ENCODE assay signal across 21 cellular contexts in the genomic region with DNA sequence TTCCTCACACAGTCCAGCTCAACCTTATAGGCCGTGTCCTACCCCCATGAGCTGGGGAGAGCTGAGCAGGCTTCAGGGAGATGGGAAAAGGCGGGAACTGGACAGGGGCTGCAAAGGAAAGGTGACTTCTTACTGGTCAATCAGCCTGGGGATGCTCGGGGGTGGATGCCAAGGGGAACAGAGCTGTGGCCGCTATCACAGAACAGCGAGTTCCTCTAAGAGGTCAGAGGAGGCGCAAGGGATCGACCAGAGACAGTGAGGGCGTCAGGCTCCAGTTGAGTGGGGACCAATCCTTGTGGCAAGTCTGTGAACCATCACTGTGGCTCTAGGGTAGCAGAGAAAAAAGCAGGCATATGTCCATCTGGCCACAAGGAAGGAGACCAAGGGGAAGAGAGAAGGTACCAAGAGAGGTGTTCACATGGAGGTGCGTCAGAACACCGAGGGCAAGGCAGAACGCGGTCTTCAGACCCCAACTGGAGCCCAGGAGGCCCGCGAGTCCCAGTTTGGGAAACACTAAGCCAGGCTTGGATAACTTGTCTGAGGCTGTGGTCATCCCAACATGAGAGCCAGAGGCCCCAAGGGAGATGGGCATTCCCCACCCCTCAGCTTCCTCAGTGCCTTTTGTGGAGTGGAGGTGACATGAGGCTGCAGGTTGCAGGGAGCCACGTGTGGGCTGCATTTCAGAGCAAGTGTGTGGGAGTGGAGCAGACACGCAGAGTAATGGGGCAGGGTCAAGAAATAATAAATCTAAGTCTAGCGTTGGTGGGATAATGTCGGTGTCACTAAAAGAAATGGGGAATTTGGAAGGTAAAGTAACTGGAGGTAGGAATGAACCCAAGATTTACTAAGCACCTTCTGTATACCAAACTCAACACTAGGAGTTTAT. TPM values are rescaled to one million over a fixed set of nuclear protein-coding genes. Genes with fewer than 3 reads are reported as not detected.
A peak's percentile ranks its signal among the peaks of the same experiment; 100 is the strongest.
DNase-seq lines count a peak whose midpoint lies in the region; ATAC-seq, FAIRE-seq and TF ChIP-seq lines count a peak whose summit lies in the region.
"Had no signal": no experiment of that assay in that cellular context is flagged by ENCODE, and none has a peak within 500 bp of the region (broad histone marks: within the 10 kb centered on the region; RNA-seq: fewer than 3 reads in every experiment).

No MANE protein-coding gene starts in this region.

- H3K9ac ChIP-seq in kidney (ENCODE audit: low read length in 2 of 2) = no peak overlapping the region

- H3K4me1 ChIP-seq in kidney (ENCODE audit: control insufficient read depth in 1 of 2, insufficient read depth in 1 of 2, low read depth in 1 of 2, low read length in 2 of 2) = peaks cover 0 to 7% of the 10 kb centered on the region in 2 donors

- no peaks in the 10 kb centered on the region for H3K9me3 ChIP-seq in kidney (ENCODE audit: control insufficient read depth in 1 of 2, low read length in 2 of 2)

- no peak overlapping the region for H3K27ac Mint-ChIP-seq in activated T-cell treated with anti-CD3 and anti-CD28 coated beads, Interleukin-2, amount 50 U/mL, for 24 hours
- H3K27ac Mint-ChIP-seq in activated T-helper 17 cell treated with anti-CD3 and anti-CD28 coated beads, Interleukin-2, amount 50 U/mL, for 72 hours = peak overlapping the region; percentile 68
- peak overlapping the region; percentile 6 for H3K27ac Mint-ChIP-seq in stimulated activated effector memory CD8-positive, alpha-beta T cell treated with anti-CD3 and anti-CD28 coated beads, Interleukin-12 subunit alpha, Interleukin-12 subunit beta, amount 100 ng/mL, for 72 hours

- H3K4me3 Mint-ChIP-seq in activated T-cell treated with anti-CD3 and anti-CD28 coated beads, Interleukin-2, amount 50 U/mL, for 24 hours = no peak overlapping the region
- H3K4me3 Mint-ChIP-seq in activated T-cell treated with anti-CD3 and anti-CD28 coated beads, Interleukin-2, amount 50 U/mL, for 4 hours = no peak overlapping the region
- no peak overlapping the region for H3K4me3 Mint-ChIP-seq in activated T-helper 17 cell treated with anti-CD3 and anti-CD28 coated beads, Interleukin-2, amount 50 U/mL, for 72 hours
- no peak overlapping the region for H3K4me3 Mint-ChIP-seq in stimulated activated effector memory CD8-positive, alpha-beta T cell treated with anti-CD3 and anti-CD28 coated beads, Interleukin-12 subunit alpha, Interleukin-12 subunit beta, amount 100 ng/mL, for 72 hours
- H3K4me3 Mint-ChIP-seq: CD4-positive, alpha-beta memory T cell had no signal

- intact Hi-C loops in kidney (cut with DNase I) = no loop called here

- FAIRE-seq in kidney (lab: Jason Lieb, UNC) = no peak

- no peaks in the 10 kb centered on the region for H3K36me3 ChIP-seq in kidney (ENCODE audit: control insufficient read depth in 1 of 2, insufficient read depth in 2 of 2, low read length in 2 of 2)

- H3K9me3 Mint-ChIP-seq in activated T-cell treated with anti-CD3 and anti-CD28 coated beads, Interleukin-2, amount 50 U/mL, for 24 hours = no peaks in the 10 kb centered on the region
- H3K9me3 Mint-ChIP-seq in activated T-cell treated with anti-CD3 and anti-CD28 coated beads, Interleukin-2, amount 50 U/mL, for 4 hours = no peaks in the 10 kb centered on the region
- H3K9me3 Mint-ChIP-seq in activated T-helper 17 cell treated with anti-CD3 and anti-CD28 coated beads, Interleukin-2, amount 50 U/mL, for 72 hours = no peaks in the 10 kb centered on the region
- no peaks in the 10 kb centered on the region for H3K9me3 Mint-ChIP-seq in stimulated activated effector memory CD8-positive, alpha-beta T cell treated with anti-CD3 and anti-CD28 coated beads, Interleukin-12 subunit alpha, Interleukin-12 subunit beta, amount 100 ng/mL, for 72 hours
- H3K9me3 Mint-ChIP-seq: CD4-positive, alpha-beta memory T cell had no signal

- no peaks in the 10 kb centered on the region for H3K36me3 Mint-ChIP-seq in activated T-cell treated with anti-CD3 and anti-CD28 coated beads, Interleukin-2, amount 50 U/mL, for 24 hours (ENCODE audit: low read depth)
- H3K36me3 Mint-ChIP-seq in activated T-cell treated with anti-CD3 and anti-CD28 coated beads, Interleukin-2, amount 50 U/mL, for 4 hours (ENCODE audit: insufficient read depth) = no peaks in the 10 kb centered on the region
- H3K36me3 Mint-ChIP-seq in activated T-helper 17 cell treated with anti-CD3 and anti-CD28 coated beads, Interleukin-2, amount 50 U/mL, for 72 hours (ENCODE audit: low read depth) = no peaks in the 10 kb centered on the region
- no peaks in the 10 kb centered on the region for H3K36me3 Mint-ChIP-seq in stimulated activated effector memory CD8-positive, alpha-beta T cell treated with anti-CD3 and anti-CD28 coated beads, Interleukin-12 subunit alpha, Interleukin-12 subunit beta, amount 100 ng/mL, for 72 hours
- H3K36me3 Mint-ChIP-seq: CD4-positive, alpha-beta memory T cell had no signal

- DNase-seq in activated T-cell treated with anti-CD3 and anti-CD28 coated beads, Interleukin-2, amount 50 U/mL, for 24 hours = peak; percentile 22
- DNase-seq in activated T-cell treated with anti-CD3 and anti-CD28 coated beads, Interleukin-2, amount 50 U/mL, for 4 hours = no peak
- DNase-seq in kidney (peak; percentile 49), NCI-H748 (lab: John Stamatoyannopoulos, UW; ENCODE audit: unreplicated experiment) (no peak)
- no peak for DNase-seq in stimulated activated effector memory CD8-positive, alpha-beta T cell treated with anti-CD3 and anti-CD28 coated beads, Interleukin-12 subunit alpha, Interleukin-12 subunit beta, amount 100 ng/mL, for 72 hours (ENCODE audit: low spot score in 2 of 2)
- no peak for DNase-seq in central memory CD4-positive, alpha-beta T cell
- DNase-seq in activated naive CD4-positive, alpha-beta T cell treated with anti-CD3 and anti-CD28 coated beads, Interleukin-2, amount 50 U/mL, for 16 hours = no peak
- DNase-seq: 8988T; Calu3; CD4-positive, alpha-beta memory T cell; DMS53; KBM-7; MV-4-11; NCI-H1436; NCI-H2029 treated with DMSO at 0.1 percent for 48 hours; NCI-H510A treated with DMSO at 0.1 percent for 48 hours; PC-9 had no signal

- H3K27ac ChIP-seq in kidney (ENCODE audit: low read depth in 2 of 2, low read length in 2 of 2) = no peak overlapping the region
- H3K27ac ChIP-seq: PC-9 had no signal

- H3K27me3 Mint-ChIP-seq in activated T-cell treated with anti-CD3 and anti-CD28 coated beads, Interleukin-2, amount 50 U/mL, for 24 hours = peaks cover 30% of the 10 kb centered on the region
- peaks cover 16% of the 10 kb centered on the region for H3K27me3 Mint-ChIP-seq in activated T-cell treated with anti-CD3 and anti-CD28 coated beads, Interleukin-2, amount 50 U/mL, for 4 hours (ENCODE audit: low read depth)
- H3K27me3 Mint-ChIP-seq in activated T-helper 17 cell treated with anti-CD3 and anti-CD28 coated beads, Interleukin-2, amount 50 U/mL, for 72 hours = peaks cover 30% of the 10 kb centered on the region

- peaks cover 4% of the 10 kb centered on the region for H3K4me1 Mint-ChIP-seq in activated T-cell treated with anti-CD3 and anti-CD28 coated beads, Interleukin-2, amount 50 U/mL, for 24 hours (ENCODE audit: low read depth)
- H3K4me1 Mint-ChIP-seq in activated T-cell treated with anti-CD3 and anti-CD28 coated beads, Interleukin-2, amount 50 U/mL, for 4 hours (ENCODE audit: low read depth) = peaks cover 6% of the 10 kb centered on the region
- peaks cover 9% of the 10 kb centered on the region for H3K4me1 Mint-ChIP-seq in activated T-helper 17 cell treated with anti-CD3 and anti-CD28 coated beads, Interleukin-2, amount 50 U/mL, for 72 hours
- H3K4me1 Mint-ChIP-seq in stimulated activated effector memory CD8-positive, alpha-beta T cell treated with anti-CD3 and anti-CD28 coated beads, Interleukin-12 subunit alpha, Interleukin-12 subunit beta, amount 100 ng/mL, for 72 hours = peaks cover 17% of the 10 kb centered on the region

- H3K4me3 ChIP-seq in kidney (ENCODE audit: low read length in 2 of 2) = no peak overlapping the region
- H3K4me3 ChIP-seq: PC-9 had no signal

- no peak for TF ChIP-seq CTCF in kidney (IDR thresholded peaks at IDR 0.05; ENCODE audit: borderline replicate concordance, extremely low read depth, insufficient read depth)

- ATAC-seq in activated T-cell treated with anti-CD3 and anti-CD28 coated beads, Interleukin-2, amount 50 U/mL, for 4 hours = no peak
- ATAC-seq in activated T-helper 17 cell treated with anti-CD3 and anti-CD28 coated beads, Interleukin-2, amount 50 U/mL, for 72 hours (replicated peaks) = no peak
- no peak for ATAC-seq in stimulated activated effector memory CD8-positive, alpha-beta T cell treated with anti-CD3 and anti-CD28 coated beads, Interleukin-12 subunit alpha, Interleukin-12 subunit beta, amount 100 ng/mL, for 72 hours
- ATAC-seq: HCT116 had no signal

RNA-seq across cellular contexts. Expression of a gene that starts 3.9 kb away (rescaled TPM):
- not detected for total RNA-seq in activated T-cell treated with anti-CD3 and anti-CD28 coated beads, Interleukin-2, amount 50 U/mL, for 4 hours
- total RNA-seq in activated T-helper 17 cell treated with anti-CD3 and anti-CD28 coated beads, Interleukin-2, amount 50 U/mL, for 72 hours = 1 to 10 TPM in 1 of 2 donors, not detected in 1; 1.0 TPM
- total RNA-seq in kidney = 5.1 TPM
- 6.8 TPM for polyA plus RNA-seq in kidney (ENCODE audit: insufficient read depth, low read depth, low replicate concordance)
- total RNA-seq: Calu3; CD4-positive, alpha-beta memory T cell; PC-9; SK-MEL-5 had no signal
- polyA plus RNA-seq: CD4-positive, alpha-beta memory T cell had no signal

RNA-seq across cellular contexts. Expression of a gene that starts 20.9 kb away (rescaled TPM):
- total RNA-seq in activated T-cell treated with anti-CD3 and anti-CD28 coated beads, Interleukin-2, amount 50 U/mL, for 4 hours = under 1 TPM; 0.14 to 0.42 (median 0.38) TPM
- total RNA-seq in activated T-helper 17 cell treated with anti-CD3 and anti-CD28 coated beads, Interleukin-2, amount 50 U/mL, for 72 hours = under 1 TPM in 1 of 2 donors, not detected in 1; 0.40 TPM
- 0.16 TPM for total RNA-seq in kidney
- polyA plus RNA-seq in kidney (ENCODE audit: insufficient read depth, low read depth, low replicate concordance) = 0.52 TPM
- total RNA-seq: Calu3; CD4-positive, alpha-beta memory T cell; PC-9; SK-MEL-5 had no signal
- polyA plus RNA-seq: CD4-positive, alpha-beta memory T cell had no signal

RNA-seq across cellular contexts. Expression of a gene that starts 31.9 kb away (rescaled TPM):
- total RNA-seq in activated T-cell treated with anti-CD3 and anti-CD28 coated beads, Interleukin-2, amount 50 U/mL, for 4 hours = not detected
- 1 to 10 TPM in 1 of 2 donors, under 1 TPM in 1; 0.39 to 4.3 TPM for total RNA-seq in activated T-helper 17 cell treated with anti-CD3 and anti-CD28 coated beads, Interleukin-2, amount 50 U/mL, for 72 hours
- not detected for total RNA-seq in kidney
- 20.0 TPM for polyA plus RNA-seq in kidney (ENCODE audit: insufficient read depth, low read depth, low replicate concordance)
- total RNA-seq: Calu3; CD4-positive, alpha-beta memory T cell; PC-9; SK-MEL-5 had no signal
- polyA plus RNA-seq: BJ had no signal

Comparison
In these comparisons a context has a peak if more than half of its experiments do, and no peak if none do; other contexts are left out.
1. DNase-seq: peak in activated T-cell treated with anti-CD3 and anti-CD28 coated beads, Interleukin-2, amount 50 U/mL, for 24 hours (single experiment) and kidney (single experiment); none in activated T-cell treated with anti-CD3 and anti-CD28 coated beads, Interleukin-2, amount 50 U/mL, for 4 hours (single experiment), stimulated activated effector memory CD8-positive, alpha-beta T cell treated with anti-CD3 and anti-CD28 coated beads, Interleukin-12 subunit alpha, Interleukin-12 subunit beta, amount 100 ng/mL, for 72 hours (0 of 2), NCI-H748 (single experiment), central memory CD4-positive, alpha-beta T cell (single experiment) and activated naive CD4-positive, alpha-beta T cell treated with anti-CD3 and anti-CD28 coated beads, Interleukin-2, amount 50 U/mL, for 16 hours (single experiment).